ENCODE assay signal across 15 cellular contexts in the genomic region with DNA sequence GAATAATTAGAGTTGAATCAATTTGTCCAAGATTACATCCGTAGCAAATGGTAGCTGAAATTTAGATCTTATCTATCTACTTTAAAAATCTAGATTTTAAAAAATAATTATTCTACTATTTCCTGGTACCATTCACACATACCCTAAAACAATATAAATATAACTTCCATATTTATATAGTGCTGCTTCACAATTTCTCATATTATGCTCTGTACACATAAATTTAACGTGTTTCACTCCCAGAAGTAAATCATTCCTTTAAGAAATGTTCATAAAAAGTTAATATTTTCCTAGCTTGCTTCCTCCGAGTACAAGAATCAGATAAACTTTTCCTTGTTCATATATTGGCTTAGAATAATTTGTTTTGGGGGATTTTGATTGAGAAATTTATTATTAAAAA.
DNase-seq lines count a peak whose midpoint lies in the region; ATAC-seq and TF ChIP-seq lines count a peak whose summit lies in the region.
"Had no signal": no experiment of that assay in that cellular context is flagged by ENCODE, and none has a peak within 500 bp of the region (broad histone marks: within the 10 kb centered on the region; RNA-seq: fewer than 3 reads in every experiment).

No MANE protein-coding gene starts in this region.

- H3K27ac ChIP-seq in VCaP = peak overlapping the region; percentile 79
- H3K27ac ChIP-seq: BLaER1, C4-2B had no signal

- TF ChIP-seq CTCF in VCaP (conservative IDR thresholded peaks at IDR 0.05) = no peak

- peak; percentile 4 for DNase-seq in left kidney (ENCODE audit: low read depth, low spot score)
- peak; percentile 3 for DNase-seq in renal cortical epithelial cell (ENCODE audit: low read depth)
- no peak for DNase-seq in KG1 (lab: John Stamatoyannopoulos, UW)
- no peak for DNase-seq in stimulated activated CD4-positive, alpha-beta T cell treated with anti-CD3 and anti-CD28 coated beads, Interleukin-2, amount 100 ng/mL, for 48 hours
- DNase-seq: Caco-2; CD4-positive, CD25-positive, alpha-beta regulatory T cell; CD8-positive, alpha-beta T cell; DMS153; DND-41; GOT3; HFFc6 had no signal

- no peak for ATAC-seq in GM18909 (IDR thresholded peaks at IDR 0.05; ENCODE audit: poor library complexity, unreplicated experiment)
- ATAC-seq: CD8-positive, alpha-beta T cell had no signal

Comparison
In these comparisons a context has a peak if more than half of its experiments do, and no peak if none do; other contexts are left out.
1. DNase-seq: peak in left kidney (single experiment) and renal cortical epithelial cell (single experiment); none in KG1 (single experiment) and stimulated activated CD4-positive, alpha-beta T cell treated with anti-CD3 and anti-CD28 coated beads, Interleukin-2, amount 100 ng/mL, for 48 hours (0 of 2).